ENCODE assay signal across 8 cellular contexts in genomic region chr6:32971581-32972352, GRCh38. TPM values are rescaled to one million over a fixed set of nuclear protein-coding genes. Genes with fewer than 3 reads are reported as not detected.
A peak's percentile ranks its signal among the peaks of the same experiment; 100 is the strongest.
DNase-seq lines count a peak whose midpoint lies in the region; ATAC-seq, FAIRE-seq and TF ChIP-seq lines count a peak whose summit lies in the region.

No MANE protein-coding gene starts in this region.

- peaks cover 47% of the 10 kb centered on the region for H4K20me1 ChIP-seq in astrocyte (ENCODE audit: insufficient read depth, low read length)

- H3K4me2 ChIP-seq in astrocyte (ENCODE audit: low read length): peak overlapping the region; percentile 97

- under 1% methylated on average over 58 of the region's 58 CpGs for WGBS in right cardiac atrium

- H3K27me3 ChIP-seq in astrocyte (ENCODE audit: insufficient read depth, low read length) (no peaks in the 10 kb centered on the region), right cardiac atrium (ENCODE audit: control insufficient read depth, insufficient read depth) (no peaks in the 10 kb centered on the region), uterus (no peaks in the 10 kb centered on the region)

- H3K4me1 ChIP-seq in astrocyte (ENCODE audit: insufficient read depth, low read length) (peaks cover 25% of the 10 kb centered on the region), right cardiac atrium (ENCODE audit: control insufficient read depth, insufficient read depth, low read length) (no peaks in the 10 kb centered on the region), uterus (peaks cover 0 to 6% of the 10 kb centered on the region in 2 donors)

- ATAC-seq in HG02973 (IDR thresholded peaks at IDR 0.05; ENCODE audit: unreplicated experiment) (peak; percentile 38), right cardiac atrium (peak; percentile 69)

- peaks cover 75% of the 10 kb centered on the region for H3K79me2 ChIP-seq in astrocyte (ENCODE audit: insufficient read depth, low read length)

- DNase-seq in GM18507 (ENCODE audit: extremely low spot score, insufficient read length, low read depth) (peak; percentile 92), NCI-H1930 (lab: John Stamatoyannopoulos, UW) (peak; percentile 99), T-helper 22 cell (ENCODE audit: low read depth) (peak; percentile 99), astrocyte (ENCODE audit: low read depth) (peak; percentile 100), right cardiac atrium (peak; percentile 99 to 100 (median 99)), pulmonary artery endothelial cell (ENCODE audit: low read depth, low spot score) (peak; percentile 99), uterus (peak; percentile 100)

- peaks cover 35% of the 10 kb centered on the region for H3K36me3 Mint-ChIP-seq in astrocyte (ENCODE audit: low read depth, unreplicated experiment)

- H3K9me3 ChIP-seq in astrocyte (ENCODE audit: insufficient read depth, low read depth, low read length) (no peaks in the 10 kb centered on the region), right cardiac atrium (ENCODE audit: control insufficient read depth, low read length) (no peaks in the 10 kb centered on the region), uterus (no peaks in the 10 kb centered on the region)

- FAIRE-seq in GM18507 (lab: Jason Lieb, UNC): peak; percentile 95
- FAIRE-seq in astrocyte (lab: Jason Lieb, UNC): no peak

- peak; percentile 90 to 97 for TF ChIP-seq POLR2A in uterus (IDR thresholded peaks at IDR 0.05)

- no peaks in the 10 kb centered on the region for H3K27me3 Mint-ChIP-seq in astrocyte (ENCODE audit: low read depth, unreplicated experiment)

- TF ChIP-seq CTCF in astrocyte (IDR thresholded peaks at IDR 0.05; ENCODE audit: insufficient read depth, low read depth, low read length): no peak
- peak in 2 of 4 experiments; percentile 4 to 37 for TF ChIP-seq CTCF in uterus (IDR thresholded peaks at IDR 0.05)

- intact Hi-C loops in right cardiac atrium (cut with DNase I) (loop anchor here in 2 of 4 donors (10.0 kb wide), 2 partner anchors 997 to 1307 kb away; partner anchors contain the start of genes C6orf47 (in 1 of the 2), CSNK2B (in 1 of the 2), DXO (in 1 of the 2) and GPANK1 (in 1 of the 2)), uterus (cut with DNase I; ENCODE audit: low total_unique reads) (no loop called here)

- peak overlapping the region; percentile 99 for H3K9ac ChIP-seq in astrocyte (ENCODE audit: low read length)

- no peak overlapping the region for H2AFZ ChIP-seq in astrocyte (ENCODE audit: low read depth, low read length)

- peaks cover 25% of the 10 kb centered on the region for H3K4me1 Mint-ChIP-seq in astrocyte (ENCODE audit: low read depth, unreplicated experiment)

- peak overlapping the region; percentile 100 for H3K27ac ChIP-seq in astrocyte (ENCODE audit: low read depth, low read length)
- H3K27ac ChIP-seq in right cardiac atrium (ENCODE audit: low read length): peak overlapping the region; percentile 98
- H3K27ac ChIP-seq in uterus: peak overlapping the region; percentile 98 to 100

- peak overlapping the region; percentile 100 for H3K4me3 Mint-ChIP-seq in astrocyte (ENCODE audit: unreplicated experiment)

- peak overlapping the region; percentile 99 for H3K27ac Mint-ChIP-seq in astrocyte (ENCODE audit: unreplicated experiment)

- H3K36me3 ChIP-seq in astrocyte (ENCODE audit: insufficient read depth, low read length) (peaks cover 32% of the 10 kb centered on the region), uterus (no peaks in the 10 kb centered on the region)

- H3K9me3 Mint-ChIP-seq in astrocyte (ENCODE audit: unreplicated experiment): no peaks in the 10 kb centered on the region

- H3K4me3 ChIP-seq in astrocyte (ENCODE audit: insufficient read depth, low read depth, low read length) (peak overlapping the region; percentile 97), right cardiac atrium (ENCODE audit: low read length) (peak overlapping the region; percentile 90), uterus (peak overlapping the region; percentile 84 to 87)

RNA-seq across cellular contexts. Expression of gene BRD2, which starts 3.4 kb away (rescaled TPM):
- 213 and 234 TPM in 2 replicates for total RNA-seq in astrocyte
- 100 to 1,000 TPM in 1 of 4 donors, 10 to 100 TPM in 3; 82.6 to 100 (median 86.9) TPM for total RNA-seq in right cardiac atrium
- polyA plus RNA-seq in right cardiac atrium: 73.1 TPM
- total RNA-seq in pulmonary artery endothelial cell: 52.1 and 77.0 TPM in 2 replicates
- total RNA-seq in uterus: 100 to 1,000 TPM in 2 of 4 donors, 10 to 100 TPM in 2; 42.5 to 202 (median 120) TPM

RNA-seq across cellular contexts. Expression of gene HLA-DMA, which starts 18.9 kb away (rescaled TPM):
- total RNA-seq in astrocyte: 5.2 and 8.1 TPM in 2 replicates
- 10 to 100 TPM; 16.2 to 26.6 (median 17.3) TPM for total RNA-seq in right cardiac atrium
- 20.9 TPM for polyA plus RNA-seq in right cardiac atrium
- total RNA-seq in pulmonary artery endothelial cell: 0.26 and 0.46 TPM in 2 replicates
- 100 to 1,000 TPM in 1 of 4 donors, 10 to 100 TPM in 2, 1 to 10 TPM in 1; 6.6 to 134 (median 51.7) TPM for total RNA-seq in uterus

RNA-seq across cellular contexts. Expression of gene HLA-DMB, which starts 30.9 kb away (rescaled TPM):
- total RNA-seq in astrocyte (0.11 and 0.24 TPM in 2 replicates), right cardiac atrium (10 to 100 TPM in 3 of 4 donors, 1 to 10 TPM in 1; 8.5 to 15.7 (median 12.4) TPM), pulmonary artery endothelial cell (0.07 TPM in 1 of 2 replicates, not detected in the other), uterus (10 to 100 TPM; 16.9 to 29.4 (median 22.4) TPM)
- 6.0 TPM for polyA plus RNA-seq in right cardiac atrium

RNA-seq across cellular contexts. Expression of gene HLA-DOA, which starts 37.6 kb away (rescaled TPM):
- total RNA-seq in astrocyte (0.48 and 0.89 TPM in 2 replicates), right cardiac atrium (1 to 10 TPM; 1.3 to 2.3 (median 1.8) TPM), pulmonary artery endothelial cell (not detected in 2 replicates), uterus (10 to 100 TPM in 3 of 4 donors, 1 to 10 TPM in 1; 8.2 to 34.1 (median 18.4) TPM)
- 1.2 TPM for polyA plus RNA-seq in right cardiac atrium

Comparison
In these comparisons a context has a peak if more than half of its experiments do, and no peak if none do; other contexts are left out.
1. Peak in every context shown above with its lines: DNase-seq, ATAC-seq, H3K4me3 ChIP-seq and H3K27ac ChIP-seq.